In genomic region chr10:33157108-33157507, GRCh38 we compare ENCODE assay signal across 15 cellular contexts.
DNase-seq lines count a peak whose midpoint lies in the region; ATAC-seq, FAIRE-seq and TF ChIP-seq lines count a peak whose summit lies in the region.
"Had no signal": no experiment of that assay in that cellular context is flagged by ENCODE, and none has a peak within 500 bp of the region (broad histone marks: within the 10 kb centered on the region; RNA-seq: fewer than 3 reads in every experiment).

No MANE protein-coding gene starts in this region.

- DNase-seq in CD1c-positive myeloid dendritic cell (ENCODE audit: extremely low spot score) (peak; percentile 10), LHCN-M2 (ENCODE audit: low read depth) (peak; percentile 69), astrocyte (ENCODE audit: low read depth) (no peak), iris pigment epithelial cell (ENCODE audit: low read depth) (peak; percentile 84), GM12891 (ENCODE audit: insufficient read length, low spot score) (no peak), RPMI8226 (no peak), OCI-M2 (lab: John Stamatoyannopoulos, UW; ENCODE audit: unreplicated experiment) (no peak)
- DNase-seq: activated B cell treated with CpG ODN at 0.5 μM for 24 hours; activated naive CD8-positive, alpha-beta T cell treated with anti-CD3 and anti-CD28 coated beads, Interleukin-2, amount 50 U/mL, for 24 hours; glutamatergic neuron; NCI-H446 treated with DMSO at 0.1 percent for 48 hours; SJCRH30 had no signal

- TF ChIP-seq POLR2A in GM12891 (IDR thresholded peaks at IDR 0.05; ENCODE audit: low read depth, low read length): no peak

- H3K36me3 Mint-ChIP-seq in astrocyte (ENCODE audit: low read depth, unreplicated experiment): no peaks in the 10 kb centered on the region
- H3K36me3 Mint-ChIP-seq: CD14-positive monocyte; natural killer cell treated with Interleukin-12 subunit alpha and Interleukin-12 subunit beta and Interleukin-15 and Interleukin-18, amount 100 ng/mL, for 72 hours had no signal

- no peak overlapping the region for H3K27ac ChIP-seq in astrocyte (ENCODE audit: low read depth, low read length)
- H3K27ac ChIP-seq: SJCRH30 had no signal

- peak overlapping the region; percentile 41 for H2AFZ ChIP-seq in astrocyte (ENCODE audit: low read depth, low read length)

- peaks cover 3% of the 10 kb centered on the region for H3K27me3 Mint-ChIP-seq in astrocyte (ENCODE audit: low read depth, unreplicated experiment)
- H3K27me3 Mint-ChIP-seq: activated naive CD8-positive, alpha-beta T cell treated with anti-CD3 and anti-CD28 coated beads, Interleukin-2, amount 50 U/mL, for 24 hours had no signal

- H3K4me3 ChIP-seq in astrocyte (ENCODE audit: insufficient read depth, low read depth, low read length): no peak overlapping the region
- H3K4me3 ChIP-seq: SJCRH30 had no signal

- ATAC-seq in HG02981 (IDR thresholded peaks at IDR 0.05; ENCODE audit: unreplicated experiment): no peak
- ATAC-seq: activated naive CD8-positive, alpha-beta T cell treated with anti-CD3 and anti-CD28 coated beads, Interleukin-2, amount 50 U/mL, for 24 hours; natural killer cell treated with Interleukin-12 subunit alpha and Interleukin-12 subunit beta and Interleukin-15 and Interleukin-18, amount 100 ng/mL, for 72 hours had no signal

- H3K27me3 ChIP-seq in astrocyte (ENCODE audit: insufficient read depth, low read length): no peaks in the 10 kb centered on the region
- H3K27me3 ChIP-seq: SJCRH30 had no signal

- no peak overlapping the region for H3K9ac ChIP-seq in astrocyte (ENCODE audit: low read length)

- no peak for TF ChIP-seq CTCF in astrocyte (IDR thresholded peaks at IDR 0.05; ENCODE audit: insufficient read depth, low read depth, low read length)

- FAIRE-seq in astrocyte (lab: Jason Lieb, UNC) (peak; percentile 69), GM12891 (lab: Jason Lieb, UNC) (no peak)

- H3K9me3 Mint-ChIP-seq in astrocyte (ENCODE audit: unreplicated experiment): peaks cover 2% of the 10 kb centered on the region
- H3K9me3 Mint-ChIP-seq: activated B cell treated with CpG ODN at 0.5 μM for 24 hours; activated naive CD8-positive, alpha-beta T cell treated with anti-CD3 and anti-CD28 coated beads, Interleukin-2, amount 50 U/mL, for 24 hours; natural killer cell treated with Interleukin-12 subunit alpha and Interleukin-12 subunit beta and Interleukin-15 and Interleukin-18, amount 100 ng/mL, for 72 hours had no signal

- no peaks in the 10 kb centered on the region for H3K79me2 ChIP-seq in astrocyte (ENCODE audit: insufficient read depth, low read length)

- peaks cover 19% of the 10 kb centered on the region for H3K4me1 ChIP-seq in astrocyte (ENCODE audit: insufficient read depth, low read length)

- no peaks in the 10 kb centered on the region for H4K20me1 ChIP-seq in astrocyte (ENCODE audit: insufficient read depth, low read length)

- no peaks in the 10 kb centered on the region for H3K9me3 ChIP-seq in astrocyte (ENCODE audit: insufficient read depth, low read depth, low read length)
- H3K9me3 ChIP-seq: SJCRH30 had no signal

- peaks cover 18% of the 10 kb centered on the region for H3K4me1 Mint-ChIP-seq in astrocyte (ENCODE audit: low read depth, unreplicated experiment)

- no peaks in the 10 kb centered on the region for H3K36me3 ChIP-seq in astrocyte (ENCODE audit: insufficient read depth, low read length)
- H3K36me3 ChIP-seq: SJCRH30 had no signal

- H3K27ac Mint-ChIP-seq in astrocyte (ENCODE audit: unreplicated experiment): peak overlapping the region; percentile 50
- H3K27ac Mint-ChIP-seq: activated B cell treated with CpG ODN at 0.5 μM for 24 hours; activated naive CD8-positive, alpha-beta T cell treated with anti-CD3 and anti-CD28 coated beads, Interleukin-2, amount 50 U/mL, for 24 hours; CD14-positive monocyte; natural killer cell treated with Interleukin-12 subunit alpha and Interleukin-12 subunit beta and Interleukin-15 and Interleukin-18, amount 100 ng/mL, for 72 hours had no signal

- H3K4me2 ChIP-seq in astrocyte (ENCODE audit: low read length): peak overlapping the region; percentile 32

- H3K4me3 Mint-ChIP-seq in astrocyte (ENCODE audit: unreplicated experiment): no peak overlapping the region
- H3K4me3 Mint-ChIP-seq: activated B cell treated with CpG ODN at 0.5 μM for 24 hours; activated naive CD8-positive, alpha-beta T cell treated with anti-CD3 and anti-CD28 coated beads, Interleukin-2, amount 50 U/mL, for 24 hours; CD14-positive monocyte; natural killer cell treated with Interleukin-12 subunit alpha and Interleukin-12 subunit beta and Interleukin-15 and Interleukin-18, amount 100 ng/mL, for 72 hours had no signal

TF ChIP-seq in GM12891, 5 proteins besides CTCF, POLR2A, EP300 and RAD21:
- TF ChIP-seq TAF1 (IDR thresholded peaks at IDR 0.05; ENCODE audit: low read depth, low read length) (no peak), POLR2AphosphoS5 (IDR thresholded peaks at IDR 0.05; ENCODE audit: low read depth, low read length) (no peak), SPI1 (IDR thresholded peaks at IDR 0.05; ENCODE audit: low read depth, low read length) (no peak), PAX5 (IDR thresholded peaks at IDR 0.05; ENCODE audit: insufficient read depth, low read length, severe bottlenecking) (no peak), POU2F2 (IDR thresholded peaks at IDR 0.05; ENCODE audit: low read depth, low read length) (no peak)

Comparison
In these comparisons a context has a peak if more than half of its experiments do, and no peak if none do; other contexts are left out.
1. DNase-seq: peak in CD1c-positive myeloid dendritic cell (single experiment), LHCN-M2 (single experiment) and iris pigment epithelial cell (single experiment); none in astrocyte (single experiment), GM12891 (single experiment), RPMI8226 (single experiment) and OCI-M2 (single experiment).